23 cellular contexts compared by ENCODE assay signal in the genomic region with DNA sequence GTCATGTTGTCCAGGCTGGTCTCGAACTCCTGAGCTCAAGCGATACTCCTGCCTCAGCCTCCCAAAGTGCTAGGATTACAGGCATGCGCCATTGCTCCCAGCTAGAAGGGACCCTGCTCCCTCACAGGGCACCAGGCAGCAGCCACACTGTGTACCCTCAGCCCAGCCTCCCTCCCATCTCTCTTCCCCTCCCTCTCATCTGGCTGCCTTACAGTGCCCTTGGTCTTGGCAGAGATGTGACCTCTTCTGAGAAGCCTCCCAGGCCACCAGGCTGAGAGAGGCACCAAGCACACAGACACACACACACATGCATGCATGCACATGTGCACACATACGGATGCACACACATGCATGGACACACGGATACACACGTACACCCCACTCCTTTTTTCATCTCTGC. TPM values are rescaled to one million over a fixed set of nuclear protein-coding genes. Genes with fewer than 3 reads are reported as not detected.
DNase-seq lines count a peak whose midpoint lies in the region; ATAC-seq, FAIRE-seq and TF ChIP-seq lines count a peak whose summit lies in the region.
"Had no signal": no experiment of that assay in that cellular context is flagged by ENCODE, and none has a peak within 500 bp of the region (broad histone marks: within the 10 kb centered on the region; RNA-seq: fewer than 3 reads in every experiment).

No MANE protein-coding gene starts in this region.

- H3K4me1 ChIP-seq in heart left ventricle (peaks cover 0 to 51% (median 13%) of the 10 kb centered on the region in 12 donors), osteoblast (ENCODE audit: insufficient read depth, low read length) (peaks cover 4% of the 10 kb centered on the region), foreskin keratinocyte (no peaks in the 10 kb centered on the region), SK-N-SH (ENCODE audit: control insufficient read depth in 1 of 2, insufficient read depth in 2 of 2, low read depth in 1 of 2, low read length in 1 of 2) (peaks cover 0 to 10% of the 10 kb centered on the region in 2 experiments; a peak in 1 of 4 replicates)
- H3K4me1 ChIP-seq: SJCRH30 had no signal

- WGBS in heart left ventricle, 4 donors: 90 to 93% (median 92%) methylated on average over 6 of the region's 6 CpGs
- 97% methylated on average over 6 of the region's 6 CpGs for WGBS in SK-N-SH (ENCODE audit: low lambda C conversion rate)

- no peaks in the 10 kb centered on the region for H3K9me2 ChIP-seq in SK-N-SH

- no peaks in the 10 kb centered on the region for H3K9me3 Mint-ChIP-seq in endothelial cell (ENCODE audit: unreplicated experiment)
- H3K9me3 Mint-ChIP-seq: CD4-positive, alpha-beta T cell had no signal

- no peak overlapping the region for H3K4me3 Mint-ChIP-seq in endothelial cell (ENCODE audit: unreplicated experiment)
- H3K4me3 Mint-ChIP-seq: CD4-positive, alpha-beta T cell had no signal

- TF ChIP-seq POLR2A in heart left ventricle (IDR thresholded peaks at IDR 0.05): no peak

- H3K79me2 ChIP-seq in osteoblast (ENCODE audit: insufficient read depth, low read length) (peaks cover 9% of the 10 kb centered on the region), SK-N-SH (ENCODE audit: insufficient read depth) (peaks cover 30% of the 10 kb centered on the region)

- H3K27me3 Mint-ChIP-seq in endothelial cell (ENCODE audit: unreplicated experiment): peaks cover 5% of the 10 kb centered on the region
- H3K27me3 Mint-ChIP-seq: CD4-positive, alpha-beta T cell had no signal

- H4K20me1 ChIP-seq in osteoblast (ENCODE audit: insufficient read depth, low read length) (peaks cover 53% of the 10 kb centered on the region), SK-N-SH (ENCODE audit: insufficient read depth) (0 out of 2 replicates have a peak, but pooled peaks cover 2% of the 10 kb centered on the region)

- no peaks in the 10 kb centered on the region for H3K9me3 ChIP-seq in heart left ventricle
- no peaks in the 10 kb centered on the region for H3K9me3 ChIP-seq in osteoblast (ENCODE audit: low read depth, low read length)
- H3K9me3 ChIP-seq in SK-N-SH: no peaks in the 10 kb centered on the region
- H3K9me3 ChIP-seq: BLaER1 treated with 17β-estradiol and CSF1 and Interleukin-3, amounts not matched to agents 10 nM and 100 nM; SJCRH30 had no signal

- H3K4me1 Mint-ChIP-seq in endothelial cell (ENCODE audit: unreplicated experiment): peaks cover 19% of the 10 kb centered on the region

- H3K36me3 ChIP-seq in heart left ventricle (peaks cover 0 to 97% (median 87%) of the 10 kb centered on the region in 9 donors), osteoblast (ENCODE audit: insufficient read depth, low read length) (peaks cover 96% of the 10 kb centered on the region), SK-N-SH (replicated peaks in 1 of 2; ENCODE audit: control insufficient read depth in 1 of 2, insufficient read depth in 2 of 2, low read length in 1 of 2) (peaks cover 58 to 91% of the 10 kb centered on the region in 2 experiments)
- H3K36me3 ChIP-seq: BLaER1 treated with 17β-estradiol and CSF1 and Interleukin-3, amounts not matched to agents 10 nM and 100 nM had no signal

- no peak overlapping the region for H3K9ac ChIP-seq in SK-N-SH
- H3K9ac ChIP-seq: BLaER1 treated with 17β-estradiol and CSF1 and Interleukin-3, amounts not matched to agents 10 nM and 100 nM had no signal

- FAIRE-seq in HTR-8/SVneo (lab: Jason Lieb, UNC): no peak
- FAIRE-seq: GM12878 had no signal

- H3K4me3 ChIP-seq in heart left ventricle: no peak overlapping the region
- no peak overlapping the region for H3K4me3 ChIP-seq in osteoblast (ENCODE audit: insufficient read depth, low read length)
- no peak overlapping the region for H3K4me3 ChIP-seq in SK-N-SH (ENCODE audit: low read depth in 2 of 2, low read length in 1 of 2)
- H3K4me3 ChIP-seq: BLaER1 treated with 17β-estradiol and CSF1 and Interleukin-3, amounts not matched to agents 10 nM and 100 nM; GM12878; SJCRH30 had no signal

- TF ChIP-seq EP300 in SK-N-SH (IDR thresholded peaks at IDR 0.05; ENCODE audit: borderline replicate concordance in 1 of 2, low read depth in 1 of 2, low read length in 1 of 2): no peak

- H3K4me2 ChIP-seq in osteoblast (ENCODE audit: insufficient read depth, low read length) (no peak overlapping the region), SK-N-SH (no peak overlapping the region)
- H3K4me2 ChIP-seq: BLaER1 treated with 17β-estradiol and CSF1 and Interleukin-3, amounts not matched to agents 10 nM and 100 nM had no signal

- TF ChIP-seq CTCF in heart left ventricle (IDR thresholded peaks at IDR 0.05) (no peak), endothelial cell (IDR thresholded peaks at IDR 0.05; ENCODE audit: unreplicated experiment) (no peak), osteoblast (IDR thresholded peaks at IDR 0.05; ENCODE audit: extremely low read depth, low read depth, low read length) (no peak), foreskin keratinocyte (conservative IDR thresholded peaks at IDR 0.05) (no peak), SK-N-SH (IDR thresholded peaks at IDR 0.05) (no peak)

- intact Hi-C loops in heart left ventricle (cut with DNase I): no loop called here
- intact Hi-C loops in left cardiac atrium (cut with DNase I): no loop called here

- DNase-seq in heart left ventricle (no peak), left cardiac atrium (no peak), endothelial cell (ENCODE audit: low spot score) (no peak), osteoblast (ENCODE audit: insufficient read length, low spot score, missing footprints) (peak; percentile 59), HTR-8/SVneo (ENCODE audit: insufficient read length, low spot score) (no peak), foreskin keratinocyte (no peak), SK-N-SH (no peak)
- DNase-seq: CD4-positive, alpha-beta T cell; DMS79; EL; GDM1; NCI-H1092; NCI-H1417 treated with DMSO at 0.1 percent for 48 hours; NCI-H187; NCI-H2081 treated with DMSO at 0.1 percent for 48 hours; NCI-H2171; NCI-H226; NCI-H510A; NCI-H69; SJCRH30 had no signal

- peaks cover 16% of the 10 kb centered on the region for H3F3A ChIP-seq in SK-N-SH (replicated peaks; ENCODE audit: insufficient read depth)

- ATAC-seq in heart left ventricle: peak in 3 of 4 donors; percentile 9 to 64 (median 27)
- no peak for ATAC-seq in left cardiac atrium
- no peak for ATAC-seq in foreskin keratinocyte
- ATAC-seq: GM12878, HCT116 had no signal

- CTCF ChIA-PET in SK-N-SH (lab: Yijun Ruan, JAX): no interaction called here

- H3K27ac Mint-ChIP-seq in endothelial cell (ENCODE audit: unreplicated experiment): peak overlapping the region; percentile 70
- H3K27ac Mint-ChIP-seq: CD4-positive, alpha-beta T cell had no signal

- peaks cover 43% of the 10 kb centered on the region for H3K36me3 Mint-ChIP-seq in endothelial cell (ENCODE audit: low read depth, unreplicated experiment)

- POLR2A ChIA-PET in SK-N-SH (lab: Yijun Ruan, JAX): interaction anchor here (0.7 kb wide), 1 partner anchor 12 kb away, joined by 3 read pairs; no protein-coding TSS in a partner anchor

- no peaks in the 10 kb centered on the region for H3K27me3 ChIP-seq in heart left ventricle
- H3K27me3 ChIP-seq in osteoblast (ENCODE audit: insufficient read depth, low read length): no peaks in the 10 kb centered on the region
- H3K27me3 ChIP-seq in foreskin keratinocyte: no peaks in the 10 kb centered on the region
- no peaks in the 10 kb centered on the region for H3K27me3 ChIP-seq in SK-N-SH (ENCODE audit: insufficient read depth)
- H3K27me3 ChIP-seq: SJCRH30 had no signal

- H3K27ac ChIP-seq in heart left ventricle (peak overlapping the region in 2 of 12 donors; percentile 22 to 27), osteoblast (ENCODE audit: low read depth, low read length) (no peak overlapping the region), foreskin keratinocyte (no peak overlapping the region), SK-N-SH (ENCODE audit: low read depth in 2 of 2, low read length in 1 of 2) (no peak overlapping the region)
- H3K27ac ChIP-seq: BLaER1 treated with 17β-estradiol and CSF1 and Interleukin-3, amounts not matched to agents 10 nM and 100 nM; SJCRH30 had no signal

- no peak for TF ChIP-seq RAD21 in SK-N-SH (IDR thresholded peaks at IDR 0.05; ENCODE audit: low read length)

- H2AFZ ChIP-seq in osteoblast (ENCODE audit: low read length): no peak overlapping the region
- no peak overlapping the region for H2AFZ ChIP-seq in SK-N-SH (ENCODE audit: low read depth)

TF ChIP-seq in SK-N-SH, 30 proteins besides CTCF, POLR2A, EP300 and RAD21 (continues in another document):
- TF ChIP-seq FOXM1 (IDR thresholded peaks at IDR 0.05; ENCODE audit: low read depth) (no peak), ELF1 (IDR thresholded peaks at IDR 0.05) (no peak), YY1 (IDR thresholded peaks at IDR 0.05; ENCODE audit: low read depth) (no peak), FOXJ3 (CRISPR knock-in tag; IDR thresholded peaks at IDR 0.05) (no peak), TCF12 (IDR thresholded peaks at IDR 0.05) (no peak), SMC3 (IDR thresholded peaks at IDR 0.05; ENCODE audit: low read depth, low read length) (no peak), JUND (IDR thresholded peaks at IDR 0.05) (no peak), MXI1 (IDR thresholded peaks at IDR 0.05; ENCODE audit: low read depth, low read length) (no peak), RFX5 (IDR thresholded peaks at IDR 0.05; ENCODE audit: low read length) (no peak), TEAD4 (IDR thresholded peaks at IDR 0.05; ENCODE audit: borderline replicate concordance, insufficient read depth) (no peak), NFIC (IDR thresholded peaks at IDR 0.05; ENCODE audit: borderline replicate concordance) (no peak)

RNA-seq across cellular contexts. Expression of gene EPHA2, which starts 25.0 kb away (rescaled TPM):
- 10 to 100 TPM in 8 of 9 donors, 1 to 10 TPM in 1; 7.6 to 34.7 (median 14.8) TPM for total RNA-seq in heart left ventricle
- polyA plus RNA-seq in heart left ventricle: 10 to 100 TPM in 1 of 2 donors, 1 to 10 TPM in 1; 5.6 to 14.0 TPM
- total RNA-seq in left cardiac atrium: 10 to 100 TPM in 1 of 2 donors, 1 to 10 TPM in 1; 8.1 to 24.1 TPM
- total RNA-seq in endothelial cell (ENCODE audit: unreplicated experiment): 109 TPM
- total RNA-seq in osteoblast: 13.3 and 21.0 TPM in 2 replicates
- total RNA-seq in foreskin keratinocyte: 138 and 139 TPM in 2 replicates
- polyA plus RNA-seq in foreskin keratinocyte: 70.5 and 77.6 TPM in 2 replicates
- 82.2 and 126 TPM in 2 replicates for polyA plus RNA-seq in SK-N-SH (2012; rRNA removed)
- 47.2 and 71.1 TPM in 2 replicates for polyA plus RNA-seq in SK-N-SH (2012; cell fraction: cytosol; rRNA removed)
- 164 and 170 TPM in 2 replicates for polyA plus RNA-seq in SK-N-SH (2012; cell fraction: nucleus; rRNA removed)

RNA-seq across cellular contexts. Expression of gene FAM131C, which starts 57.4 kb away (rescaled TPM):
- 10 to 100 TPM in 1 of 9 donors, 1 to 10 TPM in 8; 1.2 to 17.8 (median 3.4) TPM for total RNA-seq in heart left ventricle
- 1 to 10 TPM; 1.1 to 9.3 TPM for polyA plus RNA-seq in heart left ventricle
- total RNA-seq in left cardiac atrium: 1 to 10 TPM; 3.2 to 6.5 TPM
- total RNA-seq in endothelial cell (ENCODE audit: unreplicated experiment): 0.56 TPM
- 0.36 TPM in 1 of 2 replicates, not detected in the other for total RNA-seq in osteoblast
- 0.53 and 0.65 TPM in 2 replicates for total RNA-seq in foreskin keratinocyte
- polyA plus RNA-seq in foreskin keratinocyte: 1.0 and 1.4 TPM in 2 replicates
- polyA plus RNA-seq in SK-N-SH (2012; rRNA removed): 0.97 and 1.6 TPM in 2 replicates
- 0.71 and 1.2 TPM in 2 replicates for polyA plus RNA-seq in SK-N-SH (2012; cell fraction: cytosol; rRNA removed)
- polyA plus RNA-seq in SK-N-SH (2012; cell fraction: nucleus; rRNA removed): 0.95 and 2.1 TPM in 2 replicates
- total RNA-seq: CD4-positive, alpha-beta T cell; GM12878; SJCRH30 had no signal

Comparison
In these comparisons a context has a peak if more than half of its experiments do, and no peak if none do; other contexts are left out.
1. ATAC-seq: peak in heart left ventricle (3 of 4); none in left cardiac atrium (0 of 2) and foreskin keratinocyte (single experiment).